ENCODE assay signal across 25 cellular contexts in the genomic region with DNA sequence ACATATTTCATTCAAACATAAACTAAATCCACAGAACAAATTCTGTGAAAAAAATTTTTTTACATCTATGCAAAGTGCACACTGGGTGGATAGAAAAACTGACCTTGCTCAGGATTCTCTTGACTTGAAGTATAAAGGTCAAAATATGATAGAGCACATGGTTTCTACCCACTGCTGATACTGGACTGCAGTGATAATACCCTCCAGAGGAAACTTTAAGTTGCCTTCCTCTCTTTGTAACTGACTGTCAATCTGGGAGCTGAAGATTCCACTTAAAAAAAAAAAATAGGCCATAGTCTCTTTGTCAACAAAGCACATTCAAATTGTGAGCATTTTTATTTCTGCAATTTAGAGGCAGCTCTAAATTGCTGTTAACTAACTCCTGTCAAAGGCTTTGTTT. TPM values are rescaled to one million over a fixed set of nuclear protein-coding genes. Genes with fewer than 3 reads are reported as not detected.
DNase-seq lines count a peak whose midpoint lies in the region; ATAC-seq, FAIRE-seq and TF ChIP-seq lines count a peak whose summit lies in the region.
"Had no signal": no experiment of that assay in that cellular context is flagged by ENCODE, and none has a peak within 500 bp of the region (broad histone marks: within the 10 kb centered on the region; RNA-seq: fewer than 3 reads in every experiment).

No MANE protein-coding gene starts in this region.

- peak overlapping the region; percentile 6; the same call in 1 of the 2 replicates for H2AFZ ChIP-seq in GM23338

- H3K36me3 ChIP-seq in GM23338 (ENCODE audit: insufficient read depth) (no peaks in the 10 kb centered on the region), H7 (replicated peaks; ENCODE audit: control insufficient read depth, insufficient read depth, low read length) (no peaks in the 10 kb centered on the region), sigmoid colon (no peaks in the 10 kb centered on the region), mucosa of descending colon (ENCODE audit: low read depth) (no peaks in the 10 kb centered on the region)

- H3K4me1 ChIP-seq in GM23338 (ENCODE audit: insufficient read depth) (peaks cover 31% of the 10 kb centered on the region), sigmoid colon (peaks cover 0 to 3% (median 0%) of the 10 kb centered on the region in 4 donors), mucosa of descending colon (ENCODE audit: low read depth) (no peaks in the 10 kb centered on the region)
- H3K4me1 ChIP-seq: BE2C had no signal

- TF ChIP-seq CTCF in GM23338 (conservative IDR thresholded peaks at IDR 0.05; ENCODE audit: low read depth in 2 of 2) (no peak), chondrocyte (IDR thresholded peaks at IDR 0.05) (no peak), sigmoid colon (IDR thresholded peaks at IDR 0.05) (no peak), mucosa of descending colon (IDR thresholded peaks at IDR 0.05) (no peak)

- no peak for TF ChIP-seq POLR2A in sigmoid colon (IDR thresholded peaks at IDR 0.05)

- H4K20me1 ChIP-seq in GM23338 (replicated peaks; ENCODE audit: insufficient read depth) = peaks cover 4% of the 10 kb centered on the region; the same call in 1 of the 2 replicates

- H3F3A ChIP-seq in GM23338 (replicated peaks; ENCODE audit: low read depth) = no peaks in the 10 kb centered on the region

- ATAC-seq in GM23338 (no peak), mucosa of descending colon (no peak)
- ATAC-seq: Panc1 had no signal

- intact Hi-C loops in sigmoid colon (cut with DNase I) (no loop called here), mucosa of descending colon (cut with DNase I, micrococcal nuclease) (no loop called here)

- H3K27me3 ChIP-seq in GM23338 (ENCODE audit: insufficient read depth) (no peaks in the 10 kb centered on the region), H7 (ENCODE audit: control insufficient read depth, insufficient read depth, low read length) (no peaks in the 10 kb centered on the region; the same call in 1 of the 2 replicates), sigmoid colon (no peaks in the 10 kb centered on the region)
- H3K27me3 ChIP-seq: BE2C had no signal

- no peaks in the 10 kb centered on the region; the same call in 2 of the 3 replicates for H3K9me3 Mint-ChIP-seq in GM23338
- peaks cover 7% of the 10 kb centered on the region for H3K9me3 Mint-ChIP-seq in chondrocyte (ENCODE audit: low read depth)
- H3K9me3 Mint-ChIP-seq: IgD-negative memory B cell had no signal

- peaks cover 13% of the 10 kb centered on the region for H3K79me2 ChIP-seq in GM23338 (replicated peaks; ENCODE audit: insufficient read depth)

- H3K4me3 Mint-ChIP-seq in GM23338 (no peak overlapping the region), chondrocyte (ENCODE audit: unreplicated experiment) (no peak overlapping the region)

- H3K4me3 ChIP-seq in GM23338 (no peak overlapping the region), H7 (ENCODE audit: insufficient read depth, low read depth, low read length) (no peak overlapping the region), sigmoid colon (no peak overlapping the region), mucosa of descending colon (no peak overlapping the region)

- H3K9me3 ChIP-seq in sigmoid colon (no peaks in the 10 kb centered on the region), mucosa of descending colon (no peaks in the 10 kb centered on the region)
- H3K9me3 ChIP-seq: BE2C had no signal

- H3K4me1 Mint-ChIP-seq in GM23338 (peaks cover 44% of the 10 kb centered on the region), chondrocyte (ENCODE audit: low read depth) (peaks cover 14% of the 10 kb centered on the region)

- FAIRE-seq in colon (lab: Jason Lieb, UNC) = peak; percentile 28
- FAIRE-seq: GM18507 had no signal

- H3K36me3 Mint-ChIP-seq in GM23338 (ENCODE audit: low read depth) (no peaks in the 10 kb centered on the region; the same call in 2 of the 3 replicates), chondrocyte (ENCODE audit: low read depth) (no peaks in the 10 kb centered on the region)
- H3K36me3 Mint-ChIP-seq: IgD-negative memory B cell had no signal

- H3K27ac ChIP-seq in GM23338 (ENCODE audit: low read depth) = peak overlapping the region; percentile 40; the same call in 1 of the 2 replicates
- H3K27ac ChIP-seq in sigmoid colon = no peak overlapping the region

- H3K27me3 Mint-ChIP-seq in GM23338 (ENCODE audit: insufficient read depth, low read depth, poor library complexity) = no peaks in the 10 kb centered on the region
- H3K27me3 Mint-ChIP-seq in chondrocyte (ENCODE audit: low read depth) = peaks cover 6% of the 10 kb centered on the region

- TF ChIP-seq EP300 in sigmoid colon (IDR thresholded peaks at IDR 0.05) = no peak

- H3K9me2 ChIP-seq in GM23338 (ENCODE audit: insufficient read depth) = no peaks in the 10 kb centered on the region

- no peak for DNase-seq in GM23338 (ENCODE audit: low spot score)
- DNase-seq in OCI-M1 (lab: John Stamatoyannopoulos, UW) = peak; percentile 74
- no peak for DNase-seq in chondrocyte (ENCODE audit: low spot score)
- DNase-seq in H7 = no peak
- no peak for DNase-seq in sigmoid colon
- no peak for DNase-seq in mucosa of descending colon
- DNase-seq: ACHN; BE2C; DMS153; DND-41; GOT3; HCEC 1CT; NCI-H1105 treated with DMSO at 0.1 percent for 48 hours; NCI-H146; NCI-H2029; NCI-H446 treated with DMSO at 0.1 percent for 48 hours; NCI-H526; NCI-H82; NK-92 treated with Interleukin-12 subunit alpha and Interleukin-12 subunit beta, amount 100 ng/mL, for 24 hours; SHP77 treated with DMSO at 0.1 percent for 48 hours had no signal

- peak overlapping the region; percentile 31; the same call in 1 of the 2 replicates for H3K4me2 ChIP-seq in GM23338

- peak overlapping the region; percentile 84 for H3K27ac Mint-ChIP-seq in GM23338
- H3K27ac Mint-ChIP-seq in chondrocyte (ENCODE audit: unreplicated experiment) = no peak overlapping the region
- H3K27ac Mint-ChIP-seq: IgD-negative memory B cell had no signal

TF ChIP-seq in GM23338, 12 proteins besides CTCF, POLR2A, EP300 and RAD21:
- TF ChIP-seq POLR2AphosphoS5 (IDR thresholded peaks at IDR 0.05; ENCODE audit: low read depth) = no peak
- TF ChIP-seq, protein P1, sequence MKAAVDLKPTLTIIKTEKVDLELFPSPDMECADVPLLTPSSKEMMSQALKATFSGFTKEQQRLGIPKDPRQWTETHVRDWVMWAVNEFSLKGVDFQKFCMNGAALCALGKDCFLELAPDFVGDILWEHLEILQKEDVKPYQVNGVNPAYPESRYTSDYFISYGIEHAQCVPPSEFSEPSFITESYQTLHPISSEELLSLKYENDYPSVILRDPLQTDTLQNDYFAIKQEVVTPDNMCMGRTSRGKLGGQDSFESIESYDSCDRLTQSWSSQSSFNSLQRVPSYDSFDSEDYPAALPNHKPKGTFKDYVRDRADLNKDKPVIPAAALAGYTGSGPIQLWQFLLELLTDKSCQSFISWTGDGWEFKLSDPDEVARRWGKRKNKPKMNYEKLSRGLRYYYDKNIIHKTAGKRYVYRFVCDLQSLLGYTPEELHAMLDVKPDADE (IDR thresholded peaks at IDR 0.05) = no peak
- no peak for TF ChIP-seq CREB1 (CRISPR knock-in tag; IDR thresholded peaks at IDR 0.05; ENCODE audit: low read depth)
- TF ChIP-seq STAT1 (IDR thresholded peaks at IDR 0.05; ENCODE audit: unreplicated experiment) = no peak
- no peak for TF ChIP-seq ZNF114 (CRISPR knock-in tag; IDR thresholded peaks at IDR 0.05)

RNA-seq across cellular contexts. Expression of gene AMMECR1, which starts 3.2 kb away (rescaled TPM):
- total RNA-seq in GM23338 (2014; rRNA removed; shearing (Covaris generic)) = 31.3 and 32.5 TPM in 2 replicates
- polyA plus RNA-seq in GM23338 (2016; fragmentation: Nextera tagmentation; extraction: Ambion mirVana) = 12.4 and 16.9 TPM in 2 replicates
- total RNA-seq in chondrocyte = 16.5 to 17.9 TPM (median 17.8 TPM) in 3 replicates
- total RNA-seq in H7 (2014; rRNA removed; shearing (Covaris generic)) = 33.2 and 34.4 TPM in 2 replicates
- 1 to 10 TPM; 1.5 to 3.2 (median 2.2) TPM for total RNA-seq in sigmoid colon
- 1 to 10 TPM; 3.6 to 8.1 (median 5.4) TPM for polyA plus RNA-seq in sigmoid colon
- 10 to 100 TPM in 1 of 3 donors, 1 to 10 TPM in 2; 4.1 to 10.7 (median 8.2) TPM for total RNA-seq in mucosa of descending colon

RNA-seq across cellular contexts. Expression of gene RTL9, which starts 37.6 kb away (rescaled TPM):
- 0.19 and 0.31 TPM in 2 replicates for total RNA-seq in GM23338 (2014; rRNA removed; shearing (Covaris generic))
- polyA plus RNA-seq in GM23338 (2016; fragmentation: Nextera tagmentation; extraction: Ambion mirVana) = not detected in 2 replicates
- 0.20 to 0.33 TPM in 2 of 3 replicates, not detected in the other for total RNA-seq in chondrocyte
- total RNA-seq in H7 (2014; rRNA removed; shearing (Covaris generic)) = 0.04 and 0.07 TPM in 2 replicates
- under 1 TPM in 2 of 4 donors, not detected in 2; under 0.01 to 0.28 TPM for total RNA-seq in sigmoid colon
- polyA plus RNA-seq in sigmoid colon = under 1 TPM in 1 of 3 donors, not detected in 2; 0.03 TPM
- total RNA-seq in mucosa of descending colon = under 1 TPM in 1 of 3 donors, not detected in 2; 0.06 TPM
- total RNA-seq: T-helper 1 cell treated with Interleukin-12 subunit alpha and Interleukin-12 subunit beta and Interleukin-4 antibody, amounts not matched to agents 30 ng/mL and 1 ng/mL, for 36 hours had no signal
- polyA plus RNA-seq: IgD-negative memory B cell had no signal
